In genomic region chr4:184896868-184897715, GRCh38 we compare ENCODE assay signal across 11 cellular contexts.
DNase-seq lines count a peak whose midpoint lies in the region; ATAC-seq and TF ChIP-seq lines count a peak whose summit lies in the region.
"Had no signal": no experiment of that assay in that cellular context is flagged by ENCODE, and none has a peak within 500 bp of the region (broad histone marks: within the 10 kb centered on the region; RNA-seq: fewer than 3 reads in every experiment).

No MANE protein-coding gene starts in this region.

- no peaks in the 10 kb centered on the region for H3K27me3 ChIP-seq in HL-60 (ENCODE audit: insufficient read depth, poor library complexity, severe bottlenecking)
- H3K27me3 ChIP-seq in right cardiac atrium (ENCODE audit: control insufficient read depth, insufficient read depth): no peaks in the 10 kb centered on the region
- H3K27me3 ChIP-seq: testis had no signal

- DNase-seq in GM12864 (ENCODE audit: low read depth) (no peak), HL-60 (ENCODE audit: low read depth in 1 of 2, low spot score in 1 of 2) (peak; percentile 61 to 77), right cardiac atrium (no peak), activated gamma-delta T cell (lab: John Stamatoyannopoulos, UW) (no peak), iPS-NIHi7 (ENCODE audit: extremely low spot score) (no peak), NCI-H1694 (lab: John Stamatoyannopoulos, UW) (no peak)
- no peak for DNase-seq in stimulated activated CD4-positive, alpha-beta T cell treated with anti-CD3 and anti-CD28 coated beads, Interleukin-4, amount 100 ng/mL, for 24 hours
- DNase-seq: activated naive CD4-positive, alpha-beta T cell treated with Interleukin-2 at 50 U/mL for 16 hours; CD8-positive, alpha-beta memory T cell; testis had no signal

- H3K4me3 ChIP-seq in GM12864 (ENCODE audit: low read depth, low read length) (peak overlapping the region; percentile 15; the same call in 1 of the 2 replicates), HL-60 (replicated peaks; ENCODE audit: insufficient read depth, low read length) (no peak overlapping the region), right cardiac atrium (ENCODE audit: low read length) (no peak overlapping the region)
- H3K4me3 ChIP-seq: testis had no signal

- no peaks in the 10 kb centered on the region for H3K9me3 ChIP-seq in right cardiac atrium (ENCODE audit: control insufficient read depth, low read length)
- H3K9me3 ChIP-seq: testis had no signal

- H3K4me1 ChIP-seq in right cardiac atrium (ENCODE audit: control insufficient read depth, insufficient read depth, low read length): no peaks in the 10 kb centered on the region

- TF ChIP-seq CTCF in GM12864 (IDR thresholded peaks at IDR 0.05; ENCODE audit: low read depth, low read length, missing control alignments): no peak
- no peak for TF ChIP-seq CTCF in HL-60 (IDR thresholded peaks at IDR 0.05; ENCODE audit: insufficient read depth, low read length)

- peak; percentile 61 for ATAC-seq in GM21515 (IDR thresholded peaks at IDR 0.05; ENCODE audit: unreplicated experiment)
- peak; percentile 25 to 51 for ATAC-seq in right cardiac atrium

- H3K27ac ChIP-seq in HL-60 (replicated peaks): peak overlapping the region; percentile 28
- H3K27ac ChIP-seq in right cardiac atrium (ENCODE audit: low read length): no peak overlapping the region
- H3K27ac ChIP-seq: testis had no signal

- intact Hi-C loops in right cardiac atrium (cut with DNase I): no loop called here

- WGBS in right cardiac atrium: 64% methylated on average over 19 of the region's 19 CpGs

Comparison
In these comparisons a context has a peak if more than half of its experiments do, and no peak if none do; other contexts are left out.
1. DNase-seq: peak in HL-60 (2 of 2); none in GM12864 (single experiment), right cardiac atrium (0 of 3), activated gamma-delta T cell (single experiment), iPS-NIHi7 (single experiment), stimulated activated CD4-positive, alpha-beta T cell treated with anti-CD3 and anti-CD28 coated beads, Interleukin-4, amount 100 ng/mL, for 24 hours (single experiment) and NCI-H1694 (single experiment).